1 cellular context compared by ENCODE assay signal in the genomic region with DNA sequence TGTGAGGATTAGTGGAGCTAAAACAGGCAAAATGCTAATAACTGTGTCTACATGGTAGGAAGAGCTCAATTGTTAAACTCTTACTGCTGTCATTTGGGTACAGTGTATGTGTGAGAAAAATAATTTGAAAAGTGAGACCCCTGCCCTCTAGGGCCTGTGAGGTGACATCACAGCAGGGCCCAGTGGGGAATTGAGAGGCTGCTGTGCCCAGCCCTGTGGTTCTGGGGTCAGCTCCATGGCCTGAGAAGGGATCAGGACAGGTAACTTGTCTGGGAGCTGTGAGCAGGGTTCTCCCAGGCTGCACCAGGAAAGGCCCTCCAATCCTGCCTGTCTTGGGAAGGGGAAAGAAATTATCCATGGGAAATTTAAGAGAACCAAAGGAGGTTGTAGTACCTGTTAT.
TF ChIP-seq lines count a peak whose summit lies in the region.

No MANE protein-coding gene starts in this region.

TF ChIP-seq in K562, 482 proteins besides CTCF, POLR2A, EP300 and RAD21:
- TF ChIP-seq, protein P1, sequence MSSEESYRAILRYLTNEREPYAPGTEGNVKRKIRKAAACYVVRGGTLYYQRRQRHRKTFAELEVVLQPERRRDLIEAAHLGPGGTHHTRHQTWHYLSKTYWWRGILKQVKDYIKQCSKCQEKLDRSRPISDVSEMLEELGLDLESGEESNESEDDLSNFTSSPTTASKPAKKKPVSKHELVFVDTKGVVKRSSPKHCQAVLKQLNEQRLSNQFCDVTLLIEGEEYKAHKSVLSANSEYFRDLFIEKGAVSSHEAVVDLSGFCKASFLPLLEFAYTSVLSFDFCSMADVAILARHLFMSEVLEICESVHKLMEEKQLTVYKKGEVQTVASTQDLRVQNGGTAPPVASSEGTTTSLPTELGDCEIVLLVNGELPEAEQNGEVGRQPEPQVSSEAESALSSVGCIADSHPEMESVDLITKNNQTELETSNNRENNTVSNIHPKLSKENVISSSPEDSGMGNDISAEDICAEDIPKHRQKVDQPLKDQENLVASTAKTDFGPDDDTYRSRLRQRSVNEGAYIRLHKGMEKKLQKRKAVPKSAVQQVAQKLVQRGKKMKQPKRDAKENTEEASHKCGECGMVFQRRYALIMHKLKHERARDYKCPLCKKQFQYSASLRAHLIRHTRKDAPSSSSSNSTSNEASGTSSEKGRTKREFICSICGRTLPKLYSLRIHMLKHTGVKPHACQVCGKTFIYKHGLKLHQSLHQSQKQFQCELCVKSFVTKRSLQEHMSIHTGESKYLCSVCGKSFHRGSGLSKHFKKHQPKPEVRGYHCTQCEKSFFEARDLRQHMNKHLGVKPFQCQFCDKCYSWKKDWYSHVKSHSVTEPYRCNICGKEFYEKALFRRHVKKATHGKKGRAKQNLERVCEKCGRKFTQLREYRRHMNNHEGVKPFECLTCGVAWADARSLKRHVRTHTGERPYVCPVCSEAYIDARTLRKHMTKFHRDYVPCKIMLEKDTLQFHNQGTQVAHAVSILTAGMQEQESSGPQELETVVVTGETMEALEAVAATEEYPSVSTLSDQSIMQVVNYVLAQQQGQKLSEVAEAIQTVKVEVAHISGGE (CRISPR knock-in tag; IDR thresholded peaks at IDR 0.05), result no peak
- no peak for TF ChIP-seq PPARD (CRISPR knock-in tag; IDR thresholded peaks at IDR 0.05)
- TF ChIP-seq GATAD2B (IDR thresholded peaks at IDR 0.05; ENCODE audit: borderline replicate concordance), result no peak
- TF ChIP-seq MAFF (IDR thresholded peaks at IDR 0.05; ENCODE audit: low read length), result no peak
- TF ChIP-seq, protein P2, sequence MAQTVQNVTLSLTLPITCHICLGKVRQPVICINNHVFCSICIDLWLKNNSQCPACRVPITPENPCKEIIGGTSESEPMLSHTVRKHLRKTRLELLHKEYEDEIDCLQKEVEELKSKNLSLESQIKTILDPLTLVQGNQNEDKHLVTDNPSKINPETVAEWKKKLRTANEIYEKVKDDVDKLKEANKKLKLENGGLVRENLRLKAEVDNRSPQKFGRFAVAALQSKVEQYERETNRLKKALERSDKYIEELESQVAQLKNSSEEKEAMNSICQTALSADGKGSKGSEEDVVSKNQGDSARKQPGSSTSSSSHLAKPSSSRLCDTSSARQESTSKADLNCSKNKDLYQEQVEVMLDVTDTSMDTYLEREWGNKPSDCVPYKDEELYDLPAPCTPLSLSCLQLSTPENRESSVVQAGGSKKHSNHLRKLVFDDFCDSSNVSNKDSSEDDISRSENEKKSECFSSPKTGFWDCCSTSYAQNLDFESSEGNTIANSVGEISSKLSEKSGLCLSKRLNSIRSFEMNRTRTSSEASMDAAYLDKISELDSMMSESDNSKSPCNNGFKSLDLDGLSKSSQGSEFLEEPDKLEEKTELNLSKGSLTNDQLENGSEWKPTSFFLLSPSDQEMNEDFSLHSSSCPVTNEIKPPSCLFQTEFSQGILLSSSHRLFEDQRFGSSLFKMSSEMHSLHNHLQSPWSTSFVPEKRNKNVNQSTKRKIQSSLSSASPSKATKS (CRISPR knock-in tag; IDR thresholded peaks at IDR 0.05), result no peak
- TF ChIP-seq RBM25 (IDR thresholded peaks at IDR 0.05; ENCODE audit: low read depth, low read length, severe bottlenecking), result no peak
- no peak for TF ChIP-seq ZNF174 (CRISPR knock-in tag; IDR thresholded peaks at IDR 0.05)
- TF ChIP-seq KAT2B (IDR thresholded peaks at IDR 0.05; ENCODE audit: low read depth, low read length), result no peak
- no peak for TF ChIP-seq SAP30 (IDR thresholded peaks at IDR 0.05; ENCODE audit: borderline replicate concordance, insufficient read depth, low read depth, low read length, poor library complexity, severe bottlenecking)
- TF ChIP-seq BMI1 (IDR thresholded peaks at IDR 0.05; ENCODE audit: low read length), result no peak
- TF ChIP-seq, protein P3, sequence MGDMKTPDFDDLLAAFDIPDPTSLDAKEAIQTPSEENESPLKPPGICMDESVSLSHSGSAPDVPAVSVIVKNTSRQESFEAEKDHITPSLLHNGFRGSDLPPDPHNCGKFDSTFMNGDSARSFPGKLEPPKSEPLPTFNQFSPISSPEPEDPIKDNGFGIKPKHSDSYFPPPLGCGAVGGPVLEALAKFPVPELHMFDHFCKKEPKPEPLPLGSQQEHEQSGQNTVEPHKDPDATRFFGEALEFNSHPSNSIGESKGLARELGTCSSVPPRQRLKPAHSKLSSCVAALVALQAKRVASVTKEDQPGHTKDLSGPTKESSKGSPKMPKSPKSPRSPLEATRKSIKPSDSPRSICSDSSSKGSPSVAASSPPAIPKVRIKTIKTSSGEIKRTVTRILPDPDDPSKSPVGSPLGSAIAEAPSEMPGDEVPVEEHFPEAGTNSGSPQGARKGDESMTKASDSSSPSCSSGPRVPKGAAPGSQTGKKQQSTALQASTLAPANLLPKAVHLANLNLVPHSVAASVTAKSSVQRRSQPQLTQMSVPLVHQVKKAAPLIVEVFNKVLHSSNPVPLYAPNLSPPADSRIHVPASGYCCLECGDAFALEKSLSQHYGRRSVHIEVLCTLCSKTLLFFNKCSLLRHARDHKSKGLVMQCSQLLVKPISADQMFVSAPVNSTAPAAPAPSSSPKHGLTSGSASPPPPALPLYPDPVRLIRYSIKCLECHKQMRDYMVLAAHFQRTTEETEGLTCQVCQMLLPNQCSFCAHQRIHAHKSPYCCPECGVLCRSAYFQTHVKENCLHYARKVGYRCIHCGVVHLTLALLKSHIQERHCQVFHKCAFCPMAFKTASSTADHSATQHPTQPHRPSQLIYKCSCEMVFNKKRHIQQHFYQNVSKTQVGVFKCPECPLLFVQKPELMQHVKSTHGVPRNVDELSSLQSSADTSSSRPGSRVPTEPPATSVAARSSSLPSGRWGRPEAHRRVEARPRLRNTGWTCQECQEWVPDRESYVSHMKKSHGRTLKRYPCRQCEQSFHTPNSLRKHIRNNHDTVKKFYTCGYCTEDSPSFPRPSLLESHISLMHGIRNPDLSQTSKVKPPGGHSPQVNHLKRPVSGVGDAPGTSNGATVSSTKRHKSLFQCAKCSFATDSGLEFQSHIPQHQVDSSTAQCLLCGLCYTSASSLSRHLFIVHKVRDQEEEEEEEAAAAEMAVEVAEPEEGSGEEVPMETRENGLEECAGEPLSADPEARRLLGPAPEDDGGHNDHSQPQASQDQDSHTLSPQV (IDR thresholded peaks at IDR 0.05), result no peak
- no peak for TF ChIP-seq WHSC1 (IDR thresholded peaks at IDR 0.05; ENCODE audit: low read length)
- no peak for TF ChIP-seq ZNF436 (CRISPR knock-in tag; IDR thresholded peaks at IDR 0.05)
- no peak for TF ChIP-seq NR2F6 (CRISPR knock-in tag; IDR thresholded peaks at IDR 0.05)
